In the genomic region with DNA sequence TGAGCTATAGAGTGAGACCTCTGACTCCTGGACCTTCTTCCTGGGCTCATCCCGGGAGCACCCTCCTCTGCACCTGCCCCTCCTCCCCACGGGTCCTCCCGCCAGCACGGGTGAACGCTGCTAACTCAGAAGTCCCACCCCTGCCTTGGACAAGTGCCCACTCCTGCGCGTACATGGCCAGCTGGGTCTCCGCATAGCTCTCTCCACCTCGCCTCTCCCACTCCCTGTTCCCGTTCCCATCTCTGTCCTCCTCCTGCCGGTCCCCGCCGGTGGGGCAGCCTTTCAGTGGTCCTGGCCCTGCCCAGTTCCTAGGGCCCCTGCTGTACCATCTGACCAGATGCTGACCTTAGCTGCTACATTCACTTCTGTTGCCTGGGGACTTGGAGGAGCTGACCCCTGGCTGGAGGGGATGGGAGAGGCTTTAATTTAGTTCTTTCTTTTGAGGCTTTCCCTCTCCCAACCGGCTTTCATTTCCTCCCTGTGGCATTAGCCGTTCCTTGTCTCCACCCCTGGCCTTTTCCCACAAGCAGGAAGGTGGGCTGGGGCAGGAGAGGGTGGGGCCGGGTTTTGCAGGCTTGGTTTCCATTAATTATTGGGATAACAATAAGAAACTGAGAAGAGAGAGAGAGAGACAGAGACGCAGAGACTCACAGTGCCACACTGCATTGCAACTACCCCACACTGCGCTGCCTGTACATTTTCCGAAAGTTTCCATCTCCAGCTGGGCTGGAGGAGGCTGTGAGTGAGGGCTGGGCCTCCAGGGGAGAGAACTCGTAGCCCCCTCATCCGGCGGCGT, we compare ENCODE assay signal across 2 cellular contexts.
TF ChIP-seq lines count a peak whose summit lies in the region.

No MANE protein-coding gene starts in this region.

TF ChIP-seq in H1, 55 proteins besides CTCF, POLR2A, EP300 and RAD21:
- TF ChIP-seq SAP30 (IDR thresholded peaks at IDR 0.05; ENCODE audit: insufficient read depth, insufficient replicate concordance, low read length) = no peak
- TF ChIP-seq RXRA (IDR thresholded peaks at IDR 0.05; ENCODE audit: insufficient read depth, low read depth, low read length) = no peak
- TF ChIP-seq, protein P1, sequence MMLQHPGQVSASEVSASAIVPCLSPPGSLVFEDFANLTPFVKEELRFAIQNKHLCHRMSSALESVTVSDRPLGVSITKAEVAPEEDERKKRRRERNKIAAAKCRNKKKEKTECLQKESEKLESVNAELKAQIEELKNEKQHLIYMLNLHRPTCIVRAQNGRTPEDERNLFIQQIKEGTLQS (IDR thresholded peaks at IDR 0.05; ENCODE audit: insufficient read depth, low read depth, low read length) = no peak
- TF ChIP-seq CBX5 (IDR thresholded peaks at IDR 0.05; ENCODE audit: low read depth, low read length) = no peak
TF ChIP-seq in H1: peak in this region for 0.

TF ChIP-seq in HEK293T, 16 proteins besides CTCF, POLR2A, EP300 and RAD21:
- TF ChIP-seq CTBP1 (IDR thresholded peaks at IDR 0.05; ENCODE audit: borderline replicate concordance) = no peak
- TF ChIP-seq TARDBP (IDR thresholded peaks at IDR 0.05) = no peak
- no peak for TF ChIP-seq SP1 (IDR thresholded peaks at IDR 0.05)
- TF ChIP-seq FOXA1 (IDR thresholded peaks at IDR 0.05) = no peak
